In the genomic region with DNA sequence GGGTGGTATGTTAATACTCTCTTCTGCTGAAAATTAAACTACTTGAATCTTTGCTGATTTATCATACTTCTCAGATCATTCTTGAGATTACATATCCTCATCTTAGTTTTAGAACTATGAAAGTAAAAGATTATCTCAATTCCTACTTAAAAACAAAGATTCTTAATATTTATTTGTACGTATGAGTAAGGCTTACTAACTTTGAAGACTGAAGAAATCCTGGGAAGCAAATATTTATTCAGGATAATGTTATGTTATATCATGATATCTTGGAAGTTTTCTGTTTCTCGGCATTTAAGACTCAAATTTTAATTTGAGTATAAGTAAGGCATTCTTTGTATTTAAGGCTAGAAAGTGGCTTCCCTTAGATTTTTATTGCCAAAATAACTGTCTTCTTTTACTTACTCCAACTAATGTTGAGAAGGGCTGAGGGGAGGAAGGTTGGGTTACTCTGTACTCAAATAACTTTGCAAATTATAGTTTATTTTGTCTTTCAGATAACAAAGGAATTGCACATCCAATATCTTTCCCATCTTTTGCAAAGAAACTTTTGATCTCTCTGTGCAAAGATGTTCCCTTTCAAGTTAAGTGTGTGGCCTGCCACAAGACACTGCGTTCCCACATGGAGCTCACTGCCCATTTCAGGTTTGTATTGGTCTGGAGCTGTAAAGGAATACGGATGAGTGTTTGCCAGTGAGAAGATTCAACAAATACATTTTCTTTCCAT, we compare ENCODE assay signal across 25 cellular contexts. TPM values are rescaled to one million over a fixed set of nuclear protein-coding genes. Genes with fewer than 3 reads are reported as not detected.
DNase-seq lines count a peak whose midpoint lies in the region; ATAC-seq, FAIRE-seq and TF ChIP-seq lines count a peak whose summit lies in the region.
"Had no signal": no experiment of that assay in that cellular context is flagged by ENCODE, and none has a peak within 500 bp of the region (broad histone marks: within the 10 kb centered on the region; RNA-seq: fewer than 3 reads in every experiment).

No MANE protein-coding gene starts in this region.

- H3K4me1 ChIP-seq in IMR-90 (ENCODE audit: control insufficient read depth, insufficient read depth, low read length): no peaks in the 10 kb centered on the region
- H3K4me1 ChIP-seq in K562 (replicated peaks in 1 of 2; ENCODE audit: control insufficient read depth in 2 of 2, insufficient read depth in 2 of 2, low read length in 2 of 2): no peaks in the 10 kb centered on the region
- no peaks in the 10 kb centered on the region for H3K4me1 ChIP-seq in CD8-positive, alpha-beta memory T cell (ENCODE audit: insufficient read depth, low read length)
- H3K4me1 ChIP-seq: BE2C; BLaER1 treated with 17β-estradiol and CSF1 and Interleukin-3, amounts not matched to agents 10 nM and 100 nM had no signal

- no peak overlapping the region for H3K4me3 Mint-ChIP-seq in activated naive CD4-positive, alpha-beta T cell treated with anti-CD3 and anti-CD28 coated beads, Interleukin-2, amount 10 ng/mL, durations not matched to agents 7 days and 5 days
- H3K4me3 Mint-ChIP-seq in CD8-positive, alpha-beta memory T cell: no peak overlapping the region
- H3K4me3 Mint-ChIP-seq: CD14-positive monocyte; CD4-positive, alpha-beta T cell; HFFc6 had no signal

- no peak for TF ChIP-seq CTCF in IMR-90 (conservative IDR thresholded peaks at IDR 0.05; ENCODE audit: low read depth, low read length)
- no peak for TF ChIP-seq CTCF in K562 (IDR thresholded peaks at IDR 0.05 in 2 of 3, conservative IDR thresholded peaks at IDR 0.05 in 1 of 3; ENCODE audit: insufficient read depth in 2 of 3, low read depth in 1 of 3, low read length in 3 of 3)

- WGBS in IMR-90 (ENCODE audit: extremely low coverage in 2 of 2, insufficient read length in 1 of 2), 2 experiments: no CpG with 5 or more reads among the region's 4 CpGs
- 96% methylated on average over 4 of the region's 4 CpGs for WGBS in K562 (ENCODE audit: insufficient coverage, low coverage, missing lambda C conversion rate)

- H3K27ac Mint-ChIP-seq in activated naive CD4-positive, alpha-beta T cell treated with anti-CD3 and anti-CD28 coated beads, Interleukin-2, amount 10 ng/mL, durations not matched to agents 7 days and 5 days: peak overlapping the region; percentile 51
- H3K27ac Mint-ChIP-seq in CD8-positive, alpha-beta memory T cell: no peak overlapping the region
- H3K27ac Mint-ChIP-seq: CD14-positive monocyte; CD4-positive, alpha-beta T cell; HFFc6 had no signal

- no peak for FAIRE-seq in K562 (lab: Jason Lieb, UNC)
- FAIRE-seq: A204.1, GM12891, GM18507 had no signal

- POLR2A ChIA-PET in IMR-90 (lab: Charles Lee; ENCODE audit: unreplicated experiment): no interaction called here
- POLR2A ChIA-PET in K562 (lab: Yijun Ruan, JAX): interaction anchor here (1.4 kb wide), 1 partner anchor 7 kb away, joined by 7 read pairs; no protein-coding TSS in a partner anchor
- POLR2A ChIA-PET in CD8-positive, alpha-beta memory T cell (lab: Charles Lee): interaction anchor here (1.5 kb wide), 1 partner anchor 30 kb away, joined by 5 read pairs; a partner anchor contains a TSS

- no peaks in the 10 kb centered on the region for H3K79me2 ChIP-seq in K562 (ENCODE audit: control insufficient read depth, insufficient read depth, low read length)

- no peak overlapping the region for H3K23ac ChIP-seq in IMR-90 (ENCODE audit: low read depth, low read length)

- intact Hi-C loops in IMR-90 (cut with micrococcal nuclease): no loop called here
- intact Hi-C loops in K562 (cut with micrococcal nuclease): no loop called here

- no peaks in the 10 kb centered on the region; the same call in 1 of the 2 replicates for H3K9me1 ChIP-seq in IMR-90 (ENCODE audit: insufficient read depth, low read length)
- no peaks in the 10 kb centered on the region for H3K9me1 ChIP-seq in K562 (ENCODE audit: control insufficient read depth, insufficient read depth, low read length)

- in situ Hi-C loops in IMR-90 (cut with MboI; ENCODE audit: low sequenced_read_pairs) (no loop called here), K562 (cut with MboI) (no loop called here)

- no peak overlapping the region for H2BK20ac ChIP-seq in IMR-90 (ENCODE audit: low read depth, low read length)

- no peak overlapping the region for H2AK9ac ChIP-seq in IMR-90 (replicated peaks; ENCODE audit: low read depth, low read length, poor library complexity)

- TF ChIP-seq EP300 in K562 (IDR thresholded peaks at IDR 0.05; ENCODE audit: low read length): no peak

- H3K56ac ChIP-seq in IMR-90 (ENCODE audit: extremely low read depth, insufficient read depth, low read length): no peak overlapping the region

- H3K4me2 ChIP-seq in IMR-90 (ENCODE audit: low read depth, low read length) (no peak overlapping the region), K562 (ENCODE audit: insufficient read depth, low read length) (no peak overlapping the region)
- H3K4me2 ChIP-seq: BLaER1 treated with 17β-estradiol and CSF1 and Interleukin-3, amounts not matched to agents 10 nM and 100 nM had no signal

- H3K27me3 ChIP-seq in IMR-90 (ENCODE audit: control insufficient read depth, insufficient read depth, low read length): no peaks in the 10 kb centered on the region
- H3K27me3 ChIP-seq in K562 (ENCODE audit: control insufficient read depth in 2 of 2, insufficient read depth in 2 of 2, low read length in 2 of 2): no peaks in the 10 kb centered on the region
- H3K27me3 ChIP-seq in CD8-positive, alpha-beta memory T cell (ENCODE audit: insufficient read depth, low read length, poor library complexity, severe bottlenecking): no peaks in the 10 kb centered on the region
- H3K27me3 ChIP-seq: BE2C; BLaER1 treated with 17β-estradiol and CSF1 and Interleukin-3, amounts not matched to agents 10 nM and 100 nM had no signal

- H2BK120ac ChIP-seq in IMR-90 (ENCODE audit: low read depth, low read length): no peak overlapping the region

- H3K27ac ChIP-seq in IMR-90 (ENCODE audit: insufficient read depth, low read length) (no peak overlapping the region), K562 (ENCODE audit: extremely low read depth, low read depth, low read length) (no peak overlapping the region)
- H3K27ac ChIP-seq in CD8-positive, alpha-beta memory T cell (ENCODE audit: low read depth, low read length): no peak overlapping the region
- H3K27ac ChIP-seq: 22Rv1; BLaER1 treated with 17β-estradiol and CSF1 and Interleukin-3, amounts not matched to agents 10 nM and 100 nM had no signal

- no TSS peak for BruUV-seq in IMR-90 (replicated peaks; lab: Mats Ljungman, UMichigan)
- no TSS peak for BruUV-seq in K562 (replicated peaks; lab: Mats Ljungman, UMichigan)

- H3K36me3 ChIP-seq in IMR-90 (ENCODE audit: control insufficient read depth, insufficient read depth, low read length) (peaks cover 9% of the 10 kb centered on the region), K562 (ENCODE audit: control insufficient read depth, insufficient read depth, low read length) (peaks cover 64% of the 10 kb centered on the region)
- peaks cover 6% of the 10 kb centered on the region for H3K36me3 ChIP-seq in CD8-positive, alpha-beta memory T cell (ENCODE audit: insufficient read depth, low read length)

- H2AK5ac ChIP-seq in IMR-90 (ENCODE audit: low read depth, low read length): no peak overlapping the region

- H3K4me3 ChIP-seq in IMR-90 (ENCODE audit: insufficient read depth, low read depth, low read length) (no peak overlapping the region), K562 (no peak overlapping the region)
- no peak overlapping the region for H3K4me3 ChIP-seq in CD8-positive, alpha-beta memory T cell (ENCODE audit: low read length)
- H3K4me3 ChIP-seq: BLaER1 treated with 17β-estradiol and CSF1 and Interleukin-3, amounts not matched to agents 10 nM and 100 nM; HAP-1 had no signal

- no peak overlapping the region for H2BK15ac ChIP-seq in IMR-90 (ENCODE audit: low read depth, low read length)

- H2AFZ ChIP-seq in IMR-90 (replicated peaks; ENCODE audit: low read length, poor library complexity) (no peak overlapping the region), K562 (ENCODE audit: low read depth, low read length) (no peak overlapping the region)

- peaks cover 50% of the 10 kb centered on the region for H3K36me3 Mint-ChIP-seq in activated naive CD4-positive, alpha-beta T cell treated with anti-CD3 and anti-CD28 coated beads, Interleukin-2, amount 10 ng/mL, durations not matched to agents 7 days and 5 days
- H3K36me3 Mint-ChIP-seq in CD8-positive, alpha-beta memory T cell: peaks cover 29 to 69% (median 41%) of the 10 kb centered on the region in 3 donors

- peak; percentile 71 for ATAC-seq in IMR-90 (ENCODE audit: low read depth)
- ATAC-seq in K562: no peak

- TF ChIP-seq POLR2A in IMR-90 (IDR thresholded peaks at IDR 0.05; ENCODE audit: low read depth, low read length) (no peak), K562 (conservative IDR thresholded peaks at IDR 0.05) (0 out of 2 replicates have a peak, but pooled peaks have one; percentile 15)

- H3K4ac ChIP-seq in IMR-90 (ENCODE audit: low read depth, low read length): no peak overlapping the region

- H3K9me3 Mint-ChIP-seq in activated naive CD4-positive, alpha-beta T cell treated with anti-CD3 and anti-CD28 coated beads, Interleukin-2, amount 10 ng/mL, durations not matched to agents 7 days and 5 days: peaks cover 2% of the 10 kb centered on the region
- H3K9me3 Mint-ChIP-seq in CD8-positive, alpha-beta memory T cell: no peaks in the 10 kb centered on the region
- H3K9me3 Mint-ChIP-seq: CD4-positive, alpha-beta T cell; HFFc6 had no signal

- H3K4me1 Mint-ChIP-seq in activated naive CD4-positive, alpha-beta T cell treated with anti-CD3 and anti-CD28 coated beads, Interleukin-2, amount 10 ng/mL, durations not matched to agents 7 days and 5 days: no peaks in the 10 kb centered on the region
- H3K4me1 Mint-ChIP-seq in CD8-positive, alpha-beta memory T cell: peaks cover 3 to 19% (median 4%) of the 10 kb centered on the region in 3 donors
- H3K4me1 Mint-ChIP-seq: CD14-positive monocyte had no signal

- no peaks in the 10 kb centered on the region for H3K27me3 Mint-ChIP-seq in activated naive CD4-positive, alpha-beta T cell treated with anti-CD3 and anti-CD28 coated beads, Interleukin-2, amount 10 ng/mL, durations not matched to agents 7 days and 5 days
- no peaks in the 10 kb centered on the region for H3K27me3 Mint-ChIP-seq in CD8-positive, alpha-beta memory T cell
- H3K27me3 Mint-ChIP-seq: CD4-positive, alpha-beta T cell had no signal

- dilution Hi-C loops in IMR-90 (cut with HindIII; ENCODE audit: low sequenced_read_pairs, unreplicated experiment): no loop called here

- CTCF ChIA-PET in activated naive CD4-positive, alpha-beta T cell treated with anti-CD3 and anti-CD28 coated beads, Interleukin-2, amount 10 ng/mL, durations not matched to agents 7 days and 5 days (lab: Charles Lee): no interaction called here
- CTCF ChIA-PET in IMR-90 (lab: Yijun Ruan, JAX): interaction anchor here (1.7 kb wide), 1 partner anchor 11 kb away, joined by 3 read pairs; no protein-coding TSS in a partner anchor
- CTCF ChIA-PET in K562 (lab: Yijun Ruan, JAX; ENCODE audit: low intra/inter-chr PET ratio): no interaction called here
- CTCF ChIA-PET in CD8-positive, alpha-beta memory T cell (lab: Charles Lee): no interaction called here

- no peak overlapping the region for H3K18ac ChIP-seq in IMR-90 (ENCODE audit: low read depth, low read length)

- no peak overlapping the region for H4K5ac ChIP-seq in IMR-90 (ENCODE audit: low read depth, low read length)

- peaks cover 3 to 6% of the 10 kb centered on the region in 2 experiments; a peak in 3 of 4 replicates for H3K79me1 ChIP-seq in IMR-90 (ENCODE audit: low read depth in 1 of 2, low read length in 2 of 2)

- no peak overlapping the region for H4K8ac ChIP-seq in IMR-90 (ENCODE audit: low read depth in 2 of 2, low read length in 2 of 2)

- no peak overlapping the region for H2BK5ac ChIP-seq in IMR-90 (ENCODE audit: low read depth, low read length, poor library complexity, severe bottlenecking)

- H3K9ac ChIP-seq in IMR-90 (ENCODE audit: low read depth, low read length) (no peak overlapping the region), K562 (ENCODE audit: insufficient read depth in 1 of 2, low read depth in 2 of 2, low read length in 2 of 2) (no peak overlapping the region)
- H3K9ac ChIP-seq: BLaER1 treated with 17β-estradiol and CSF1 and Interleukin-3, amounts not matched to agents 10 nM and 100 nM had no signal

- no peak overlapping the region for H3K14ac ChIP-seq in IMR-90 (replicated peaks; ENCODE audit: low read depth, low read length)

- H4K91ac ChIP-seq in IMR-90 (ENCODE audit: insufficient read depth, low read depth, low read length): no peak overlapping the region

- H3K9me3 ChIP-seq in IMR-90 (ENCODE audit: control insufficient read depth, insufficient read depth, low read length) (no peaks in the 10 kb centered on the region), K562 (replicated peaks; ENCODE audit: control insufficient read depth, insufficient read depth, low read depth, low read length) (no peaks in the 10 kb centered on the region)
- H3K9me3 ChIP-seq in CD8-positive, alpha-beta memory T cell (ENCODE audit: low read length): no peaks in the 10 kb centered on the region
- H3K9me3 ChIP-seq: BE2C, HAP-1 had no signal

- DNase-seq in activated naive CD4-positive, alpha-beta T cell treated with anti-CD3 and anti-CD28 coated beads, Interleukin-2, amount 10 ng/mL, durations not matched to agents 7 days and 5 days: no peak
- DNase-seq in activated naive CD4-positive, alpha-beta T cell (lab: John Stamatoyannopoulos, UW): no peak
- DNase-seq in IMR-90: peak; percentile 5
- DNase-seq in K562 (ENCODE audit: extremely low read depth in 1 of 4, low spot score in 3 of 4): no peak
- no peak for DNase-seq in CD8-positive, alpha-beta memory T cell
- DNase-seq in NCI-H748 (lab: John Stamatoyannopoulos, UW; ENCODE audit: unreplicated experiment): no peak
- no peak for DNase-seq in RKO (ENCODE audit: low spot score)
- DNase-seq: ACHN; AML-193; BE2C; Calu3; CD4-positive, alpha-beta T cell; COR-L47; DMS53; DMS79 treated with DMSO at 0.1 percent for 48 hours; GF-D8; GOT3; HFFc6 had no signal

- TF ChIP-seq RAD21 in IMR-90 (IDR thresholded peaks at IDR 0.05; ENCODE audit: low read length) (no peak), K562 (CRISPR knock-in tag; conservative IDR thresholded peaks at IDR 0.05 in 1 of 2, IDR thresholded peaks at IDR 0.05 in 1 of 2) (no peak)

- no peaks in the 10 kb centered on the region for H4K20me1 ChIP-seq in IMR-90 (ENCODE audit: insufficient read depth, low read length)
- H4K20me1 ChIP-seq in K562 (replicated peaks; ENCODE audit: control insufficient read depth, insufficient read depth, low read length): no peaks in the 10 kb centered on the region
- H4K20me1 ChIP-seq: BLaER1 treated with 17β-estradiol and CSF1 and Interleukin-3, amounts not matched to agents 10 nM and 100 nM had no signal

RNA-seq across cellular contexts. Expression of a gene that starts 30.5 kb away (rescaled TPM):
- 10.0 and 19.2 TPM in 2 replicates for total RNA-seq in IMR-90 (2012; rRNA removed)
- 6.7 and 8.1 TPM in 2 replicates for polyA plus RNA-seq in IMR-90 (2012; rRNA removed)
- 2.7 and 3.0 TPM in 2 replicates for polyA plus RNA-seq in IMR-90 (2012; cell fraction: cytosol; rRNA removed)
- 1.2 and 4.9 TPM in 2 replicates for polyA plus RNA-seq in IMR-90 (2012; cell fraction: nucleus; rRNA removed; ENCODE audit: low replicate concordance)
- 4.4 and 16.7 TPM in 2 replicates for total RNA-seq in K562 (2011; cell fraction: chromatin; rRNA removed; ENCODE audit: low replicate concordance)
- total RNA-seq in K562 (2011; cell fraction: nucleolus; rRNA removed): 3.8 and 5.3 TPM in 2 replicates
- total RNA-seq in K562 (2011; cell fraction: nucleoplasm; rRNA removed): 10.3 and 19.5 TPM in 2 replicates
- total RNA-seq in K562 (2014; rRNA removed): 12.8 and 13.8 TPM in 2 replicates
- 20.3 and 21.2 TPM in 2 replicates for total RNA-seq in K562 (2014; rRNA removed; fragmentation: Illumina TruSeq; extraction: Trizol)
- 17.6 and 19.7 TPM in 2 replicates for total RNA-seq in K562 (2015; rRNA removed; fragmentation: Illumina TruSeq; extraction: Trizol)
- total RNA-seq in K562 (2021): 17.6 and 19.9 TPM in 2 replicates
- 14.5 and 20.7 TPM in 2 replicates for polyA plus RNA-seq in K562 (2011; rRNA removed)
- 5.9 and 7.0 TPM in 2 replicates for polyA plus RNA-seq in K562 (2011; cell fraction: cytosol; rRNA removed)
- polyA plus RNA-seq in K562 (2011; cell fraction: nucleus; rRNA removed): 3.3 and 4.5 TPM in 2 replicates
- polyA plus RNA-seq in K562 (2012): 8.9 and 12.9 TPM in 2 replicates
- 15.6 and 18.7 TPM in 2 replicates for polyA plus RNA-seq in K562 (2014; fragmentation: Illumina TruSeq; extraction: Trizol)
- polyA plus RNA-seq in K562 (2014; fragmentation: Nextera tagmentation; extraction: Ambion mirVana): 10 to 100 TPM; 12.8 to 14.0 TPM
- 14.5 and 15.3 TPM in 2 replicates for polyA plus RNA-seq in K562 (2014; rRNA removed)
- polyA minus RNA-seq in K562 (2011; rRNA and poly(A)+ RNA removed): 14.5 and 15.8 TPM in 2 replicates
- 5.5 and 6.9 TPM in 2 replicates for polyA minus RNA-seq in K562 (2011; cell fraction: cytosol; rRNA and poly(A)+ RNA removed)
- 8.5 and 12.8 TPM in 2 replicates for polyA minus RNA-seq in K562 (2011; cell fraction: nucleus; rRNA and poly(A)+ RNA removed)
- total RNA-seq in CD8-positive, alpha-beta memory T cell: 10 to 100 TPM; 10.2 to 10.4 TPM
- polyA plus RNA-seq in CD8-positive, alpha-beta memory T cell: 2.3 TPM

RNA-seq across cellular contexts. Expression of a gene that starts 51.6 kb away (rescaled TPM):
- 48.6 and 63.0 TPM in 2 replicates for total RNA-seq in IMR-90 (2012; rRNA removed)
- polyA plus RNA-seq in IMR-90 (2012; rRNA removed): 8.0 and 10.0 TPM in 2 replicates
- 1.4 and 2.3 TPM in 2 replicates for polyA plus RNA-seq in IMR-90 (2012; cell fraction: cytosol; rRNA removed)
- 2.6 and 27.7 TPM in 2 replicates for polyA plus RNA-seq in IMR-90 (2012; cell fraction: nucleus; rRNA removed; ENCODE audit: low replicate concordance)
- 123 and 395 TPM in 2 replicates for total RNA-seq in K562 (2011; cell fraction: chromatin; rRNA removed; ENCODE audit: low replicate concordance)
- total RNA-seq in K562 (2011; cell fraction: nucleolus; rRNA removed): 78.0 and 120 TPM in 2 replicates
- 158 and 184 TPM in 2 replicates for total RNA-seq in K562 (2011; cell fraction: nucleoplasm; rRNA removed)
- 38.3 and 47.2 TPM in 2 replicates for total RNA-seq in K562 (2014; rRNA removed)
- total RNA-seq in K562 (2014; rRNA removed; fragmentation: Illumina TruSeq; extraction: Trizol): 72.3 and 88.0 TPM in 2 replicates
- 53.3 and 55.5 TPM in 2 replicates for total RNA-seq in K562 (2015; rRNA removed; fragmentation: Illumina TruSeq; extraction: Trizol)
- 56.2 and 58.4 TPM in 2 replicates for total RNA-seq in K562 (2021)
- polyA plus RNA-seq in K562 (2011; rRNA removed): 67.3 and 74.3 TPM in 2 replicates
- polyA plus RNA-seq in K562 (2011; cell fraction: cytosol; rRNA removed): 10.6 and 21.5 TPM in 2 replicates
- 57.8 and 70.7 TPM in 2 replicates for polyA plus RNA-seq in K562 (2011; cell fraction: nucleus; rRNA removed)
- polyA plus RNA-seq in K562 (2012): 16.8 and 21.0 TPM in 2 replicates
- polyA plus RNA-seq in K562 (2014; fragmentation: Illumina TruSeq; extraction: Trizol): 29.5 and 34.4 TPM in 2 replicates
- polyA plus RNA-seq in K562 (2014; fragmentation: Nextera tagmentation; extraction: Ambion mirVana): 10 to 100 TPM; 16.1 to 17.3 TPM
- polyA plus RNA-seq in K562 (2014; rRNA removed): 23.0 and 27.1 TPM in 2 replicates
- polyA minus RNA-seq in K562 (2011; rRNA and poly(A)+ RNA removed): 196 and 226 TPM in 2 replicates
- 44.8 and 52.7 TPM in 2 replicates for polyA minus RNA-seq in K562 (2011; cell fraction: cytosol; rRNA and poly(A)+ RNA removed)
- 127 and 217 TPM in 2 replicates for polyA minus RNA-seq in K562 (2011; cell fraction: nucleus; rRNA and poly(A)+ RNA removed)
- total RNA-seq in CD8-positive, alpha-beta memory T cell: 10 to 100 TPM; 47.4 to 48.7 TPM
- 22.1 TPM for polyA plus RNA-seq in CD8-positive, alpha-beta memory T cell
